Comparison of ENCODE assay signal across 1 cellular context in genomic region chr4:3302164-3302785, GRCh38.
TF ChIP-seq lines count a peak whose summit lies in the region.

No MANE protein-coding gene starts in this region.

TF ChIP-seq in GM12878, 131 proteins besides CTCF, POLR2A, EP300 and RAD21 (continued from another document):
- TF ChIP-seq ATF3 (IDR thresholded peaks at IDR 0.05; ENCODE audit: borderline replicate concordance, extremely low read depth, low read depth, low read length): no peak
